13 cellular contexts compared by ENCODE assay signal in the genomic region with DNA sequence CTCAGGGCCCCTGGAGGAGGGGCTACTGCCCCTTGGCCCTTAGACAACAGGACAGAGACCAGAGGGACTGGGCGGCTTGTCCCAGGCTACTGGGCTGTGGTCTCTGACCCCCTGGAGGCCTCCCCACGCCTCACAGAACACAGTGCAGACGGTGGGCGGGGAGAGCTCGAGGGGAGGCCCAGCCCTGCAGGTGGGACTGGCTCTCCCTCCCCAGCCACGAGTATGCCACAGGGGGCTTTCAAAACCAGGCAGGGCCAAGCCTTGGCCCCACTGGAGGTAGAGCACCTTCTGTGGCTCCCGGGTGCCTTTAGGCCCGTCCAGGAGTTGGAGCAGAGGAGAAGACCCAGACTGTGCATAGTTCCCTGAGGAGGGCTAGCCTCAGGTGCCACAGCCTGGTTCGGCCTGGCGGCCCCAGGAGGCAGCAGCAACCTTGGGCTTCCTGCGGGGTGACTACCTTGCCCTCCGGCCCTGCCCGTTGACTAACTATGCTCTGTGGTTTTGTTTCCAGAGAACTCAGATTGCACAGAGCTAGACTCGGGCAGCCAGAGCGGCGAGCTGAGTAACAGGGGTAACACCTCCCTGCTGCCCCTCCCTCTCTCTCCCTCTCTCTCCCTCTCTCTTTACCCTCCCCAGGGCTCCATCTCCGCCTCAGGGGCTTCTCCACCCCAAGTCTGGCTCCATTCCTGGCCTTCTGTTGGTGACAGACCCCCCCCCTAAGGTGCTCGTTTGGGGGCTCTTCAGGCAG. TPM values are rescaled to one million over a fixed set of nuclear protein-coding genes. Genes with fewer than 3 reads are reported as not detected.
DNase-seq lines count a peak whose midpoint lies in the region; ATAC-seq and TF ChIP-seq lines count a peak whose summit lies in the region.
"Had no signal": no experiment of that assay in that cellular context is flagged by ENCODE, and none has a peak within 500 bp of the region (broad histone marks: within the 10 kb centered on the region; RNA-seq: fewer than 3 reads in every experiment).

No MANE protein-coding gene starts in this region.

- H3K36me3 Mint-ChIP-seq in T-helper 17 cell (ENCODE audit: low read depth), result peaks cover 7% of the 10 kb centered on the region

- H2AFZ ChIP-seq in hepatocyte, result no peak overlapping the region

- H3K27me3 ChIP-seq in suprapubic skin (no peaks in the 10 kb centered on the region), esophagus muscularis mucosa (no peaks in the 10 kb centered on the region), hepatocyte (no peaks in the 10 kb centered on the region)

- ATAC-seq in T-helper 17 cell (no peak), GM21737 (IDR thresholded peaks at IDR 0.05; ENCODE audit: unreplicated experiment) (no peak)

- TF ChIP-seq CTCF in suprapubic skin (IDR thresholded peaks at IDR 0.05) (no peak), esophagus muscularis mucosa (IDR thresholded peaks at IDR 0.05) (no peak), hepatocyte (IDR thresholded peaks at IDR 0.05; ENCODE audit: poor library complexity) (no peak)

- no peaks in the 10 kb centered on the region for H3K9me2 ChIP-seq in hepatocyte (replicated peaks; ENCODE audit: insufficient read depth)

- no peaks in the 10 kb centered on the region for H4K20me1 ChIP-seq in hepatocyte (ENCODE audit: insufficient read depth, poor library complexity, severe bottlenecking)

- H3K27ac ChIP-seq in suprapubic skin (no peak overlapping the region), esophagus muscularis mucosa (replicated peaks in 1 of 4) (no peak overlapping the region), hepatocyte (no peak overlapping the region)

- H3K36me3 ChIP-seq in suprapubic skin (peaks cover 63% of the 10 kb centered on the region), esophagus muscularis mucosa (peaks cover 20 to 71% (median 59%) of the 10 kb centered on the region in 4 donors), hepatocyte (replicated peaks; ENCODE audit: insufficient read depth, low read depth) (no peaks in the 10 kb centered on the region)

- H3K27me3 Mint-ChIP-seq in T-helper 17 cell, result no peaks in the 10 kb centered on the region
- H3K27me3 Mint-ChIP-seq: stimulated activated naive CD8-positive, alpha-beta T cell treated with anti-CD3 and anti-CD28 coated beads, Interleukin-15, Interleukin-2, amounts not matched to agents 100 ng/mL and 50 ng/mL, for 24 hours had no signal

- no peak overlapping the region for H3K4me3 ChIP-seq in suprapubic skin
- no peak overlapping the region for H3K4me3 ChIP-seq in esophagus muscularis mucosa
- no peak overlapping the region for H3K4me3 ChIP-seq in hepatocyte
- H3K4me3 ChIP-seq: lung had no signal

- no peaks in the 10 kb centered on the region for H3K9me3 ChIP-seq in T-helper 17 cell (ENCODE audit: control insufficient read depth, low read length, poor library complexity, severe bottlenecking)
- no peaks in the 10 kb centered on the region for H3K9me3 ChIP-seq in suprapubic skin
- no peaks in the 10 kb centered on the region for H3K9me3 ChIP-seq in esophagus muscularis mucosa
- H3K9me3 ChIP-seq in hepatocyte (ENCODE audit: low read depth), result no peaks in the 10 kb centered on the region

- 93% methylated on average over 10 of the region's 18 CpGs for WGBS in suprapubic skin
- WGBS in esophagus muscularis mucosa, result 90% methylated on average over 15 of the region's 18 CpGs
- 95% methylated on average over 17 of the region's 18 CpGs for WGBS in hepatocyte (ENCODE audit: low lambda C conversion rate, missing lambda C conversion rate)

- TF ChIP-seq POLR2A in suprapubic skin (IDR thresholded peaks at IDR 0.05) (no peak), esophagus muscularis mucosa (IDR thresholded peaks at IDR 0.05; ENCODE audit: low read depth) (no peak)

- H3K4me1 ChIP-seq in suprapubic skin (peaks cover 30% of the 10 kb centered on the region), esophagus muscularis mucosa (peaks cover 13 to 35% (median 27%) of the 10 kb centered on the region in 4 donors), hepatocyte (ENCODE audit: insufficient read depth) (no peaks in the 10 kb centered on the region)

- H3K79me2 ChIP-seq in hepatocyte, result peaks cover 9% of the 10 kb centered on the region

- intact Hi-C loops in esophagus muscularis mucosa (cut with DNase I), result no loop called here

- peaks cover 26% of the 10 kb centered on the region for H3K4me1 Mint-ChIP-seq in T-helper 17 cell

- TF ChIP-seq EP300 in suprapubic skin (IDR thresholded peaks at IDR 0.05) (no peak), esophagus muscularis mucosa (IDR thresholded peaks at IDR 0.05) (no peak)

- H3K27ac Mint-ChIP-seq in T-helper 17 cell, result peak overlapping the region; percentile 57

- H3K4me2 ChIP-seq in hepatocyte, result no peak overlapping the region

- no peak overlapping the region for H3K4me3 Mint-ChIP-seq in T-helper 17 cell
- H3K4me3 Mint-ChIP-seq: stimulated activated naive CD8-positive, alpha-beta T cell treated with anti-CD3 and anti-CD28 coated beads, Interleukin-15, Interleukin-2, amounts not matched to agents 100 ng/mL and 50 ng/mL, for 24 hours had no signal

- DNase-seq in activated T-cell treated with anti-CD3 and anti-CD28 coated beads, Interleukin-2, amount 50 U/mL, for 1 hour, result peak; percentile 16
- DNase-seq in activated T-cell treated with anti-CD3 and anti-CD28 coated beads for 4 hours (no peak), T-helper 17 cell (peak in 1 of 3 donors; percentile 11), iris pigment epithelial cell (ENCODE audit: low read depth) (peak; percentile 78), suprapubic skin (ENCODE audit: low spot score in 2 of 2) (peak; percentile 51 to 67), esophagus muscularis mucosa (ENCODE audit: extremely low spot score) (no peak), hepatocyte (ENCODE audit: low spot score) (no peak)
- DNase-seq: activated naive CD4-positive, alpha-beta T cell; erythroblast; NCI-H187 had no signal

RNA-seq across cellular contexts. Expression of a gene that starts 15.5 kb away (rescaled TPM):
- 10 to 100 TPM; 45.2 to 54.4 TPM for total RNA-seq in T-helper 17 cell
- 10 to 100 TPM; 43.2 to 63.6 (median 54.3) TPM for total RNA-seq in suprapubic skin
- total RNA-seq in esophagus muscularis mucosa, result 10 to 100 TPM; 54.0 to 83.6 (median 78.1) TPM
- total RNA-seq in hepatocyte, result 45.3 and 51.3 TPM in 2 replicates
- polyA plus RNA-seq in hepatocyte, result 67.5 and 72.1 TPM in 2 replicates

RNA-seq across cellular contexts. Expression of a gene that starts 22.5 kb away (rescaled TPM):
- total RNA-seq in T-helper 17 cell, result 100 to 1,000 TPM; 169 to 219 TPM
- 100 to 1,000 TPM in 3 of 4 donors, 10 to 100 TPM in 1; 88.3 to 158 (median 113) TPM for total RNA-seq in suprapubic skin
- total RNA-seq in esophagus muscularis mucosa, result 10 to 100 TPM; 69.3 to 90.6 (median 72.7) TPM
- total RNA-seq in hepatocyte, result 55.4 and 67.9 TPM in 2 replicates
- 114 and 135 TPM in 2 replicates for polyA plus RNA-seq in hepatocyte

RNA-seq across cellular contexts. Expression of a gene that starts 53.0 kb away (rescaled TPM):
- 10 to 100 TPM; 47.2 to 62.3 TPM for total RNA-seq in T-helper 17 cell
- total RNA-seq in suprapubic skin, result 1 to 10 TPM; 2.8 to 6.4 (median 5.1) TPM
- total RNA-seq in esophagus muscularis mucosa, result 1 to 10 TPM in 3 of 4 donors, under 1 TPM in 1; 0.83 to 3.3 (median 1.4) TPM
- 11.4 and 14.3 TPM in 2 replicates for total RNA-seq in hepatocyte
- polyA plus RNA-seq in hepatocyte, result 13.5 and 17.3 TPM in 2 replicates

Comparison
In these comparisons a context has a peak if more than half of its experiments do, and no peak if none do; other contexts are left out.
1. DNase-seq: peak in activated T-cell treated with anti-CD3 and anti-CD28 coated beads, Interleukin-2, amount 50 U/mL, for 1 hour (single experiment), iris pigment epithelial cell (single experiment) and suprapubic skin (2 of 2); none in activated T-cell treated with anti-CD3 and anti-CD28 coated beads for 4 hours (single experiment), esophagus muscularis mucosa (single experiment) and hepatocyte (single experiment).